In the genomic region with DNA sequence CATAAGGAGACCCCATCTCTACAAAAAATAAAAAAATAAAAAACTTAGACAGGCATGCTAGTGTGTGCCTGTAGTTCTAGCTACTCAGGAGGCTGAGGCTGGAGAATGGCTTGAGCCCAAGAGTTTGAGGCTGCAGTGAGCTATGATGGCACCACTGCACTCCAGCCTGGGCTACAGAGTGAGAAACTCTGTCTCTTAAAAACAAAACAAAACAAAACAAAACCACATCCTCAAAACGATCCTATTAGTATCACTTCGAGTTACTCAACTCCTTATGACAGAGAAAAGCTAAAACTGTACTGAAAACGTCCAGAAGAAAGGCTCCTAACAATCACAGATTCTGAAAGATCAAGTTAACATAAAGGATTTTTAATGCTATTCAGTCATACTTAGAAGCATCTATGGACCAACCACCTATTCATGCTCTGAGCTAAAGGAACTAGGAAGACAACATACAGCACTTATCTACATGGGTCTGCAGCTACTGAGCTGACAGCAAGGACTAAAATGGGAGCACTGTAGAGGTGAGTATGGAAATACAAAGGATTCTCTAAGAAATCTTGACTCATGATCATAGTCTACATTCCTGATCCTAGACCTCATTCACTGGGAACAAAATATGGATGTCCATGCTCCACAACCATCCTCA, we compare ENCODE assay signal across 8 cellular contexts.
DNase-seq lines count a peak whose midpoint lies in the region; ATAC-seq and TF ChIP-seq lines count a peak whose summit lies in the region.

No MANE protein-coding gene starts in this region.

- H3K9ac ChIP-seq in neuronal stem cell (ENCODE audit: low read depth, low read length, poor library complexity), result no peak overlapping the region

- ATAC-seq in GM18498 (IDR thresholded peaks at IDR 0.05; ENCODE audit: unreplicated experiment), result peak; percentile 99
- ATAC-seq in GM21367 (IDR thresholded peaks at IDR 0.05; ENCODE audit: unreplicated experiment), result peak; percentile 98
- peak; percentile 95 for ATAC-seq in HG03342 (IDR thresholded peaks at IDR 0.05; ENCODE audit: unreplicated experiment)

- WGBS in neuronal stem cell (ENCODE audit: extremely low coverage in 2 of 2, insufficient read length in 2 of 2, insufficient replicate concordance in 1 of 2), 2 donors, result no CpG with 5 or more reads among the region's 3 CpGs
- 54 to 79% methylated on average over 3 of the region's 3 CpGs for WGBS in sigmoid colon, 2 donors

- H2AFZ ChIP-seq in PC-9 (no peak overlapping the region), neuronal stem cell (ENCODE audit: low read length) (no peak overlapping the region)

- H2BK5ac ChIP-seq in neuronal stem cell (ENCODE audit: low read length), result no peak overlapping the region

- H2BK12ac ChIP-seq in neuronal stem cell (ENCODE audit: low read length), result no peak overlapping the region

- no peak overlapping the region for H4K8ac ChIP-seq in neuronal stem cell (ENCODE audit: low read depth, low read length)

- no peak overlapping the region for H3K18ac ChIP-seq in neuronal stem cell (ENCODE audit: low read length)

- TF ChIP-seq CTCF in choroid plexus epithelial cell (conservative IDR thresholded peaks at IDR 0.05; ENCODE audit: low read depth, low read length) (no peak), PC-9 (conservative IDR thresholded peaks at IDR 0.05) (no peak), sigmoid colon (IDR thresholded peaks at IDR 0.05) (no peak)

- no peaks in the 10 kb centered on the region for H3K9me3 ChIP-seq in PC-9 (ENCODE audit: insufficient read depth, low read depth)
- no peaks in the 10 kb centered on the region for H3K9me3 ChIP-seq in neuronal stem cell (replicated peaks in 1 of 2; ENCODE audit: control insufficient read depth in 2 of 2, insufficient read depth in 1 of 2, low read depth in 1 of 2, low read length in 2 of 2)
- no peaks in the 10 kb centered on the region for H3K9me3 ChIP-seq in sigmoid colon

- H3K27me3 ChIP-seq in PC-9 (ENCODE audit: insufficient read depth, low read depth) (no peaks in the 10 kb centered on the region), neuronal stem cell (ENCODE audit: control insufficient read depth in 3 of 3, insufficient read depth in 3 of 3, low read depth in 1 of 3, low read length in 3 of 3) (no peaks in the 10 kb centered on the region), sigmoid colon (no peaks in the 10 kb centered on the region)

- H3K4ac ChIP-seq in neuronal stem cell (ENCODE audit: low read length), result no peak overlapping the region

- H3K79me2 ChIP-seq in PC-9 (ENCODE audit: low read depth), result no peaks in the 10 kb centered on the region

- DNase-seq in choroid plexus epithelial cell (ENCODE audit: low read depth) (peak; percentile 27), PC-9 (no peak), neuronal stem cell (ENCODE audit: low spot score) (no peak), sigmoid colon (no peak)
- DNase-seq in stimulated activated CD4-positive, alpha-beta T cell treated with anti-CD3 and anti-CD28 coated beads, Interleukin-12 subunit alpha, Interleukin-12 subunit beta, amount 100 ng/mL, for 4 hours, result no peak

- intact Hi-C loops in PC-9 (cut with micrococcal nuclease; ENCODE audit: unreplicated experiment), result no loop called here
- intact Hi-C loops in sigmoid colon (cut with DNase I), result no loop called here

- no peaks in the 10 kb centered on the region for H3F3A ChIP-seq in PC-9 (ENCODE audit: insufficient read depth, low read depth)

- no peak overlapping the region for H3K4me3 ChIP-seq in choroid plexus epithelial cell (ENCODE audit: low read depth, low read length)
- H3K4me3 ChIP-seq in PC-9, result no peak overlapping the region
- H3K4me3 ChIP-seq in neuronal stem cell (ENCODE audit: low read length in 2 of 2), result no peak overlapping the region
- no peak overlapping the region for H3K4me3 ChIP-seq in sigmoid colon

- peaks cover 4% of the 10 kb centered on the region for H3K9me2 ChIP-seq in PC-9 (ENCODE audit: insufficient read depth)

- CTCF ChIA-PET in PC-9 (lab: Charles Lee), result no interaction called here

- H2BK120ac ChIP-seq in neuronal stem cell (ENCODE audit: low read depth, low read length), result no peak overlapping the region

- BruUV-seq in PC-9 (replicated peaks; lab: Mats Ljungman, UMichigan), result no TSS peak

- H3K4me1 ChIP-seq in PC-9 (replicated peaks; ENCODE audit: insufficient read depth) (no peaks in the 10 kb centered on the region), neuronal stem cell (ENCODE audit: control insufficient read depth in 2 of 2, insufficient read depth in 1 of 2, low read depth in 1 of 2, low read length in 2 of 2) (no peaks in the 10 kb centered on the region), sigmoid colon (no peaks in the 10 kb centered on the region)

- H2AK5ac ChIP-seq in neuronal stem cell (ENCODE audit: low read depth, low read length), result no peak overlapping the region

- H3K27ac ChIP-seq in PC-9, result no peak overlapping the region
- H3K27ac ChIP-seq in neuronal stem cell (replicated peaks; ENCODE audit: low read length), result no peak overlapping the region
- no peak overlapping the region for H3K27ac ChIP-seq in sigmoid colon

- H4K91ac ChIP-seq in neuronal stem cell (ENCODE audit: low read depth, low read length, poor library complexity), result no peak overlapping the region

- H2BK15ac ChIP-seq in neuronal stem cell (ENCODE audit: low read length), result no peak overlapping the region

- POLR2A ChIA-PET in PC-9 (lab: Charles Lee; ENCODE audit: unreplicated experiment), result interaction anchor here (0.6 kb wide), 1 partner anchor 1321 kb away, joined by 9 read pairs; no protein-coding TSS in a partner anchor

- TF ChIP-seq POLR2A in sigmoid colon (IDR thresholded peaks at IDR 0.05), result no peak

- H3K4me2 ChIP-seq in PC-9 (no peak overlapping the region), neuronal stem cell (ENCODE audit: insufficient read depth, low read length, poor library complexity, severe bottlenecking) (no peak overlapping the region)

- H3K36me3 ChIP-seq in PC-9 (ENCODE audit: low read depth), result no peaks in the 10 kb centered on the region
- H3K36me3 ChIP-seq in neuronal stem cell (replicated peaks in 1 of 2; ENCODE audit: control insufficient read depth in 2 of 2, insufficient read depth in 2 of 2, low read length in 2 of 2), result no peaks in the 10 kb centered on the region
- H3K36me3 ChIP-seq in sigmoid colon, result peaks cover 0 to 9% (median 0%) of the 10 kb centered on the region in 4 donors

- H3K79me1 ChIP-seq in neuronal stem cell (ENCODE audit: low read depth, low read length), result no peaks in the 10 kb centered on the region

- H3K23ac ChIP-seq in neuronal stem cell (ENCODE audit: low read depth, low read length, poor library complexity), result no peak overlapping the region

- no peak for TF ChIP-seq EP300 in sigmoid colon (IDR thresholded peaks at IDR 0.05)

- H3K14ac ChIP-seq in neuronal stem cell (ENCODE audit: low read length), result no peak overlapping the region

- no peaks in the 10 kb centered on the region for H4K20me1 ChIP-seq in PC-9 (ENCODE audit: insufficient read depth)
